In genomic region chr18:25921677-25922421, GRCh38 we compare ENCODE assay signal across 1 cellular context.
TF ChIP-seq lines count a peak whose summit lies in the region.

No MANE protein-coding gene starts in this region.

TF ChIP-seq in GM23338, 12 proteins besides CTCF, POLR2A, EP300 and RAD21 (continued from another document):
- TF ChIP-seq REST (IDR thresholded peaks at IDR 0.05; ENCODE audit: unreplicated experiment), result no peak
TF ChIP-seq in GM23338: peak in this region for 1.
